9 cellular contexts compared by ENCODE assay signal in the genomic region with DNA sequence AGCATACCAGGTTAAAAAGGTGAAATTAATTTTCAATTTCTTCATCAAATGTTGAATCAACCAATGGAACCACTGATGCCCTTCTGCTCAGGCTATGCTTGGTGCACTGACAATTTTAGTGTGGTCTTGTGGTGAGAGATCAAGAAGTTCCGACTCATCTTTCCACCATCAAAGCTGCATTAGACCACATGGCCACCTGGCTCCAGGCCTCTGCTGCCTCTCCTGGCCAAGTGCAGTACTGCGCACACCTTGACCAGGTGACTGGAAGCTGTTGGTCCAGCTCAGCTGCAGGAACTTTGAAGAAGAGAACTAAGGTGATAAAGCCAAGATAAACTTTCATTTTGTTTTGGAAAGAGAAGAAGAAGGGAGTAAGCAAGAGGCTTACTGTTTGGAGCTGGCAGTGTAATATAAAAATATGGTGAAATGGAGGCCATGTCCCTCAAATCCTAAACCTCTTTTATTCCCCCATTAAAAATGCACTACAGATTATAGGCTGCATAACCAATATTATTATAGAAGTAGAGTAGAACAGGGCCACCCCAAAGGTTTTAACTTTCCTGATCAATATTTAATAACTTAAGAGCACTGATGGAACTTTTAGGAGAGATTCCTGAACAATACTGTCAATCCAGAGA.
DNase-seq lines count a peak whose midpoint lies in the region; ATAC-seq lines count a peak whose summit lies in the region.
"Had no signal": no experiment of that assay in that cellular context is flagged by ENCODE, and none has a peak within 500 bp of the region (broad histone marks: within the 10 kb centered on the region; RNA-seq: fewer than 3 reads in every experiment).

No MANE protein-coding gene starts in this region.

- DNase-seq in COLO829 (ENCODE audit: low spot score) (peak; percentile 3), RPMI8226 (peak; percentile 50), dermis blood vessel endothelial cell (peak; percentile 0), NCI-H1436 treated with DMSO at 0.1 percent for 48 hours (lab: John Stamatoyannopoulos, UW) (no peak), sciatic nerve (ENCODE audit: low spot score) (no peak)
- DNase-seq in stimulated activated CD4-positive, alpha-beta T cell treated with anti-CD3 and anti-CD28 coated beads, Interleukin-12 subunit alpha, Interleukin-12 subunit beta, amount 100 ng/mL, for 48 hours (ENCODE audit: low read depth in 2 of 3, low spot score in 1 of 3) = peak; percentile 30 to 46 (median 40)

- intact Hi-C loops in sciatic nerve (cut with DNase I) = no loop called here

- ATAC-seq in GM18870 (IDR thresholded peaks at IDR 0.05; ENCODE audit: unreplicated experiment) (peak; percentile 93), HG02973 (IDR thresholded peaks at IDR 0.05; ENCODE audit: unreplicated experiment) (peak; percentile 97), sciatic nerve (no peak)
- ATAC-seq: T-cell had no signal

Comparison
In these comparisons a context has a peak if more than half of its experiments do, and no peak if none do; other contexts are left out.
1. DNase-seq: peak in COLO829 (single experiment), RPMI8226 (single experiment), dermis blood vessel endothelial cell (single experiment) and stimulated activated CD4-positive, alpha-beta T cell treated with anti-CD3 and anti-CD28 coated beads, Interleukin-12 subunit alpha, Interleukin-12 subunit beta, amount 100 ng/mL, for 48 hours (3 of 3); none in NCI-H1436 treated with DMSO at 0.1 percent for 48 hours (single experiment) and sciatic nerve (single experiment).